Comparison of ENCODE assay signal across 8 cellular contexts in genomic region chr17:60134396-60135159, GRCh38. TPM values are rescaled to one million over a fixed set of nuclear protein-coding genes. Genes with fewer than 3 reads are reported as not detected.
DNase-seq lines count a peak whose midpoint lies in the region; ATAC-seq and TF ChIP-seq lines count a peak whose summit lies in the region.

No MANE protein-coding gene starts in this region.

- H3K9me3 ChIP-seq in SJSA1 (replicated peaks) (no peaks in the 10 kb centered on the region; the same call in 1 of the 2 replicates), upper lobe of left lung (no peaks in the 10 kb centered on the region)

- peak; percentile 52 for DNase-seq in AG08395 (ENCODE audit: low spot score)
- DNase-seq in SJSA1 (ENCODE audit: low read depth in 1 of 2, low spot score in 2 of 2), result no peak
- peak in 4 of 10 donors; percentile 5 to 34 (median 28) for DNase-seq in dorsolateral prefrontal cortex
- DNase-seq in mesendoderm, result no peak
- DNase-seq in upper lobe of left lung, result no peak
- DNase-seq in NCI-H2081 treated with DMSO at 0.1 percent for 48 hours (lab: John Stamatoyannopoulos, UW), result no peak

- H3K56ac ChIP-seq in mesendoderm (ENCODE audit: low read length), result peak overlapping the region; percentile 95

- peak; percentile 10 for ATAC-seq in GM21515 (IDR thresholded peaks at IDR 0.05; ENCODE audit: unreplicated experiment)
- ATAC-seq in upper lobe of left lung (ENCODE audit: low FRiP score in 2 of 2), result peak; percentile 5 to 10
- no peak for ATAC-seq in HG03097 (IDR thresholded peaks at IDR 0.05; ENCODE audit: low FRiP score, unreplicated experiment)

- no peak overlapping the region for H4K5ac ChIP-seq in mesendoderm (ENCODE audit: low read length)

- no peak overlapping the region for H4K8ac ChIP-seq in mesendoderm (ENCODE audit: low read depth, low read length)

- peak overlapping the region; percentile 82 for H3K4me2 ChIP-seq in mesendoderm (ENCODE audit: low read length)

- no peaks in the 10 kb centered on the region for H3K79me2 ChIP-seq in mesendoderm (ENCODE audit: control insufficient read depth, insufficient read depth, low read length)

- TF ChIP-seq EP300 in upper lobe of left lung (IDR thresholded peaks at IDR 0.05), result peak in 2 of 4 donors; percentile 64 to 76

- no peak overlapping the region for H3K18ac ChIP-seq in mesendoderm (ENCODE audit: low read length)

- no peak overlapping the region for H2BK15ac ChIP-seq in mesendoderm (replicated peaks; ENCODE audit: low read depth)

- no peak overlapping the region for H3K4ac ChIP-seq in mesendoderm (ENCODE audit: low read depth, low read length)

- H3K27ac ChIP-seq in SJSA1 (peak overlapping the region; percentile 15; the same call in 1 of the 2 replicates), dorsolateral prefrontal cortex (peak overlapping the region in 52 of 59 donors; percentile 4 to 89 (median 71)), mesendoderm (ENCODE audit: low read depth, low read length) (no peak overlapping the region), upper lobe of left lung (peak overlapping the region; percentile 81 to 91 (median 89))

- H3K36me3 ChIP-seq in SJSA1, result 0 out of 2 replicates have a peak, but pooled peaks cover 6% of the 10 kb centered on the region
- no peaks in the 10 kb centered on the region for H3K36me3 ChIP-seq in mesendoderm (ENCODE audit: control insufficient read depth, insufficient read depth, low read length)
- H3K36me3 ChIP-seq in upper lobe of left lung, result no peaks in the 10 kb centered on the region

- H2AK5ac ChIP-seq in mesendoderm (ENCODE audit: low read length), result no peak overlapping the region

- H2BK120ac ChIP-seq in mesendoderm (ENCODE audit: low read depth, low read length), result no peak overlapping the region

- peaks cover 8% of the 10 kb centered on the region for H3K27me3 ChIP-seq in SJSA1 (replicated peaks)
- H3K27me3 ChIP-seq in dorsolateral prefrontal cortex, result peaks cover 0 to 22% (median 11%) of the 10 kb centered on the region in 45 donors
- H3K27me3 ChIP-seq in mesendoderm (ENCODE audit: insufficient read depth, low read length, poor library complexity), result peaks cover 20% of the 10 kb centered on the region
- peaks cover 0 to 14% (median 13%) of the 10 kb centered on the region in 4 donors for H3K27me3 ChIP-seq in upper lobe of left lung

- peak overlapping the region; percentile 92 for H3K9ac ChIP-seq in mesendoderm (ENCODE audit: low read length)

- WGBS in mesendoderm (ENCODE audit: extremely low coverage, insufficient coverage, low lambda C conversion rate), result no CpG with 5 or more reads among the region's 16 CpGs
- WGBS in upper lobe of left lung, 2 donors, result 7 to 9% methylated on average over 16 of the region's 16 CpGs

- H3K23ac ChIP-seq in mesendoderm (ENCODE audit: low read length), result no peak overlapping the region

- no peak for TF ChIP-seq POLR2A in upper lobe of left lung (IDR thresholded peaks at IDR 0.05)

- TF ChIP-seq CTCF in dorsolateral prefrontal cortex (IDR thresholded peaks at IDR 0.05 in 54 of 56, conservative IDR thresholded peaks at IDR 0.05 in 2 of 56; ENCODE audit: low read depth in 1 of 56, partially characterized antibody in 56 of 56) (no peak), upper lobe of left lung (IDR thresholded peaks at IDR 0.05) (no peak)

- H3K79me1 ChIP-seq in mesendoderm (ENCODE audit: low read length), result no peaks in the 10 kb centered on the region

- H2BK5ac ChIP-seq in mesendoderm (ENCODE audit: low read length), result no peak overlapping the region

- intact Hi-C loops in dorsolateral prefrontal cortex (cut with DNase I), result loop anchor here in 1 of 2 donors (10.0 kb wide), 1 partner anchor 260 kb away; the partner anchor contains the start of gene USP32

- H3K4me1 ChIP-seq in SJSA1 (replicated peaks) (peaks cover 21% of the 10 kb centered on the region), mesendoderm (ENCODE audit: control insufficient read depth, low read depth, low read length) (no peaks in the 10 kb centered on the region), upper lobe of left lung (peaks cover 13 to 38% (median 19%) of the 10 kb centered on the region in 4 donors)

- H3K4me3 ChIP-seq in SJSA1, result peak overlapping the region; percentile 51
- peak overlapping the region; percentile 60 to 95 (median 85) for H3K4me3 ChIP-seq in dorsolateral prefrontal cortex
- peak overlapping the region; percentile 92 for H3K4me3 ChIP-seq in mesendoderm (ENCODE audit: low read length)
- peak overlapping the region; percentile 59 to 89 (median 78) for H3K4me3 ChIP-seq in upper lobe of left lung

RNA-seq across cellular contexts. Expression of gene CA4, which starts 15.2 kb away (rescaled TPM):
- total RNA-seq in SJSA1 (2014; rRNA removed; shearing (Covaris generic)), result not detected in 2 replicates
- total RNA-seq in dorsolateral prefrontal cortex (10 to 100 TPM in 117 of 120 experiments, 1 to 10 TPM in 3; 2.1 to 56.7 (median 22.2) TPM), upper lobe of left lung (100 to 1,000 TPM in 1 of 6 donors, 10 to 100 TPM in 4, 1 to 10 TPM in 1; 7.3 to 102 (median 45.5) TPM)
- 0.32 TPM for polyA plus RNA-seq in mesendoderm (2013, experiment 1 of 2)
- 0.24 TPM for polyA plus RNA-seq in mesendoderm (2013, experiment 2 of 2)

RNA-seq across cellular contexts. Expression of gene HEATR6, which starts 55.9 kb away (rescaled TPM):
- 33.9 and 64.5 TPM in 2 replicates for total RNA-seq in SJSA1 (2014; rRNA removed; shearing (Covaris generic))
- 10 to 100 TPM; 16.1 to 40.4 (median 23.7) TPM for total RNA-seq in dorsolateral prefrontal cortex
- polyA plus RNA-seq in mesendoderm (2013, experiment 1 of 2), result 9.8 TPM
- 9.5 TPM for polyA plus RNA-seq in mesendoderm (2013, experiment 2 of 2)
- total RNA-seq in upper lobe of left lung, result 10 to 100 TPM; 17.9 to 35.2 (median 22.3) TPM
